ENCODE assay signal across 1 cellular context in the genomic region with DNA sequence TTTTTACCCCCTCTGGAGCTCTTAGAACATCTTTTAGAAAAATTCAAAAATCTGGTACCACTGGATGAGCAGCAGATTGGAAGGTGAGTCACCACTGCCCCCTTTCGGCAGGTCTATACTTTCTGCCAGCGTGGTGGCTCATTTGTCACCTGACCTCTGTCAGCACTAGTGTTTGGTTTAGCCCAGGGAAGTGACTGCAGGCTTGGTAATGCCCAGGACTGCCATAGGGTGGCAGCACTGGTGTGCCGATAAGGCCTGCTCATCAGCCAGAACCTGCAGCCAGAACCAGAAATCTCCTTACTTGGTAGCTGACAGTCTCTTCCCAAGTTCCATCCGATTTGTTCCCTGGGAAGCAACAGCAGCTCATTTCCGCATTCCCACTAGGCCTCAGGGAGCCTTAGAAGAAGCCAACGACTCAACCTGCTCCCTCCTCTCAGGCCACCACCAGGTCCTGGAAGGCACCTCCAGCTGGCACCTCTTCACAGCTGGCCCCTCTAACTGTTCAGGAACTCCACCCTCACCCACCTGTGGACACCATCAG.
TF ChIP-seq lines count a peak whose summit lies in the region.

No MANE protein-coding gene starts in this region.

TF ChIP-seq in HepG2, 621 proteins besides CTCF, POLR2A, EP300 and RAD21 (continued from another document and continues in another):
- TF ChIP-seq, protein P1, sequence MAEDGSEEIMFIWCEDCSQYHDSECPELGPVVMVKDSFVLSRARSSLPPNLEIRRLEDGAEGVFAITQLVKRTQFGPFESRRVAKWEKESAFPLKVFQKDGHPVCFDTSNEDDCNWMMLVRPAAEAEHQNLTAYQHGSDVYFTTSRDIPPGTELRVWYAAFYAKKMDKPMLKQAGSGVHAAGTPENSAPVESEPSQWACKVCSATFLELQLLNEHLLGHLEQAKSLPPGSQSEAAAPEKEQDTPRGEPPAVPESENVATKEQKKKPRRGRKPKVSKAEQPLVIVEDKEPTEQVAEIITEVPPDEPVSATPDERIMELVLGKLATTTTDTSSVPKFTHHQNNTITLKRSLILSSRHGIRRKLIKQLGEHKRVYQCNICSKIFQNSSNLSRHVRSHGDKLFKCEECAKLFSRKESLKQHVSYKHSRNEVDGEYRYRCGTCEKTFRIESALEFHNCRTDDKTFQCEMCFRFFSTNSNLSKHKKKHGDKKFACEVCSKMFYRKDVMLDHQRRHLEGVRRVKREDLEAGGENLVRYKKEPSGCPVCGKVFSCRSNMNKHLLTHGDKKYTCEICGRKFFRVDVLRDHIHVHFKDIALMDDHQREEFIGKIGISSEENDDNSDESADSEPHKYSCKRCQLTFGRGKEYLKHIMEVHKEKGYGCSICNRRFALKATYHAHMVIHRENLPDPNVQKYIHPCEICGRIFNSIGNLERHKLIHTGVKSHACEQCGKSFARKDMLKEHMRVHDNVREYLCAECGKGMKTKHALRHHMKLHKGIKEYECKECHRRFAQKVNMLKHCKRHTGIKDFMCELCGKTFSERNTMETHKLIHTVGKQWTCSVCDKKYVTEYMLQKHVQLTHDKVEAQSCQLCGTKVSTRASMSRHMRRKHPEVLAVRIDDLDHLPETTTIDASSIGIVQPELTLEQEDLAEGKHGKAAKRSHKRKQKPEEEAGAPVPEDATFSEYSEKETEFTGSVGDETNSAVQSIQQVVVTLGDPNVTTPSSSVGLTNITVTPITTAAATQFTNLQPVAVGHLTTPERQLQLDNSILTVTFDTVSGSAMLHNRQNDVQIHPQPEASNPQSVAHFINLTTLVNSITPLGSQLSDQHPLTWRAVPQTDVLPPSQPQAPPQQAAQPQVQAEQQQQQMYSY (CRISPR knock-in tag; IDR thresholded peaks at IDR 0.05) = no peak
- no peak for TF ChIP-seq ZMYM3 (CRISPR knock-in tag; IDR thresholded peaks at IDR 0.05)
- TF ChIP-seq ZNF792 (CRISPR knock-in tag; IDR thresholded peaks at IDR 0.05) = no peak
- no peak for TF ChIP-seq DMAP1 (CRISPR knock-in tag; IDR thresholded peaks at IDR 0.05)
- TF ChIP-seq ZNF317 (CRISPR knock-in tag; IDR thresholded peaks at IDR 0.05) = no peak
- TF ChIP-seq ZMYM4 (CRISPR knock-in tag; IDR thresholded peaks at IDR 0.05) = peak; percentile 79
- TF ChIP-seq ZNF678 (CRISPR knock-in tag; IDR thresholded peaks at IDR 0.05) = no peak
- TF ChIP-seq MXI1 (IDR thresholded peaks at IDR 0.05; ENCODE audit: borderline replicate concordance, low read depth, low read length) = no peak; the same call in 2 of the 3 replicates
- TF ChIP-seq POGZ (CRISPR knock-in tag; IDR thresholded peaks at IDR 0.05) = peak; percentile 67
- no peak for TF ChIP-seq POLR2AphosphoS2 (IDR thresholded peaks at IDR 0.05; ENCODE audit: low read depth, low read length)
- TF ChIP-seq RXRB (CRISPR knock-in tag; IDR thresholded peaks at IDR 0.05; ENCODE audit: borderline replicate concordance) = peak; percentile 51; the same call in 1 of the 2 replicates
- TF ChIP-seq ZMAT3 (CRISPR knock-in tag; conservative IDR thresholded peaks at IDR 0.05) = no peak
- TF ChIP-seq ATF7 (IDR thresholded peaks at IDR 0.05) = no peak
- 0 out of 2 replicates have a peak, but pooled peaks have one; percentile 27 for TF ChIP-seq ATF7 (CRISPR knock-in tag; IDR thresholded peaks at IDR 0.05)
- TF ChIP-seq, protein P2, sequence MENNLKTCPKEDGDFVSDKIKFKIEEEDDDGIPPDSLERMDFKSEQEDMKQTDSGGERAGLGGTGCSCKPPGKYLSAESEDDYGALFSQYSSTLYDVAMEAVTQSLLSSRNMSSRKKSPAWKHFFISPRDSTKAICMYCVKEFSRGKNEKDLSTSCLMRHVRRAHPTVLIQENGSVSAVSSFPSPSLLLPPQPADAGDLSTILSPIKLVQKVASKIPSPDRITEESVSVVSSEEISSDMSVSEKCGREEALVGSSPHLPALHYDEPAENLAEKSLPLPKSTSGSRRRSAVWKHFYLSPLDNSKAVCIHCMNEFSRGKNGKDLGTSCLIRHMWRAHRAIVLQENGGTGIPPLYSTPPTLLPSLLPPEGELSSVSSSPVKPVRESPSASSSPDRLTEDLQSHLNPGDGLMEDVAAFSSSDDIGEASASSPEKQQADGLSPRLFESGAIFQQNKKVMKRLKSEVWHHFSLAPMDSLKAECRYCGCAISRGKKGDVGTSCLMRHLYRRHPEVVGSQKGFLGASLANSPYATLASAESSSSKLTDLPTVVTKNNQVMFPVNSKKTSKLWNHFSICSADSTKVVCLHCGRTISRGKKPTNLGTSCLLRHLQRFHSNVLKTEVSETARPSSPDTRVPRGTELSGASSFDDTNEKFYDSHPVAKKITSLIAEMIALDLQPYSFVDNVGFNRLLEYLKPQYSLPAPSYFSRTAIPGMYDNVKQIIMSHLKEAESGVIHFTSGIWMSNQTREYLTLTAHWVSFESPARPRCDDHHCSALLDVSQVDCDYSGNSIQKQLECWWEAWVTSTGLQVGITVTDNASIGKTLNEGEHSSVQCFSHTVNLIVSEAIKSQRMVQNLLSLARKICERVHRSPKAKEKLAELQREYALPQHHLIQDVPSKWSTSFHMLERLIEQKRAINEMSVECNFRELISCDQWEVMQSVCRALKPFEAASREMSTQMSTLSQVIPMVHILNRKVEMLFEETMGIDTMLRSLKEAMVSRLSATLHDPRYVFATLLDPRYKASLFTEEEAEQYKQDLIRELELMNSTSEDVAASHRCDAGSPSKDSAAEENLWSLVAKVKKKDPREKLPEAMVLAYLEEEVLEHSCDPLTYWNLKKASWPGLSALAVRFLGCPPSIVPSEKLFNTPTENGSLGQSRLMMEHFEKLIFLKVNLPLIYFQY (CRISPR knock-in tag; IDR thresholded peaks at IDR 0.05; ENCODE audit: borderline replicate concordance) = no peak; the same call in 1 of the 2 replicates
- TF ChIP-seq ZNF780A (CRISPR knock-in tag; IDR thresholded peaks at IDR 0.05) = no peak
- 0 out of 2 replicates have a peak, but pooled peaks have one; percentile 55 for TF ChIP-seq KDM3A (CRISPR knock-in tag; IDR thresholded peaks at IDR 0.05; ENCODE audit: low read depth)
- TF ChIP-seq XBP1 (CRISPR knock-in tag; IDR thresholded peaks at IDR 0.05) = no peak
- no peak for TF ChIP-seq PTBP1 (IDR thresholded peaks at IDR 0.05; ENCODE audit: low read depth, low read length, poor library complexity, severe bottlenecking)
- TF ChIP-seq ZNF616 (CRISPR knock-in tag; IDR thresholded peaks at IDR 0.05; ENCODE audit: low read depth) = no peak
- TF ChIP-seq ZFYVE20 (CRISPR knock-in tag; IDR thresholded peaks at IDR 0.05; ENCODE audit: borderline replicate concordance, low read depth) = no peak
- TF ChIP-seq SRSF4 (IDR thresholded peaks at IDR 0.05; ENCODE audit: low read depth, low read length, poor library complexity, severe bottlenecking) = no peak
- TF ChIP-seq, protein P3, sequence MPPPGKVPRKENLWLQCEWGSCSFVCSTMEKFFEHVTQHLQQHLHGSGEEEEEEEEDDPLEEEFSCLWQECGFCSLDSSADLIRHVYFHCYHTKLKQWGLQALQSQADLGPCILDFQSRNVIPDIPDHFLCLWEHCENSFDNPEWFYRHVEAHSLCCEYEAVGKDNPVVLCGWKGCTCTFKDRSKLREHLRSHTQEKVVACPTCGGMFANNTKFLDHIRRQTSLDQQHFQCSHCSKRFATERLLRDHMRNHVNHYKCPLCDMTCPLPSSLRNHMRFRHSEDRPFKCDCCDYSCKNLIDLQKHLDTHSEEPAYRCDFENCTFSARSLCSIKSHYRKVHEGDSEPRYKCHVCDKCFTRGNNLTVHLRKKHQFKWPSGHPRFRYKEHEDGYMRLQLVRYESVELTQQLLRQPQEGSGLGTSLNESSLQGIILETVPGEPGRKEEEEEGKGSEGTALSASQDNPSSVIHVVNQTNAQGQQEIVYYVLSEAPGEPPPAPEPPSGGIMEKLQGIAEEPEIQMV (CRISPR knock-in tag; IDR thresholded peaks at IDR 0.05; ENCODE audit: low read depth) = no peak
- TF ChIP-seq ZNF7 (CRISPR knock-in tag; IDR thresholded peaks at IDR 0.05) = peak; percentile 100
- TF ChIP-seq CC2D1A (CRISPR knock-in tag; IDR thresholded peaks at IDR 0.05) = no peak
- TF ChIP-seq, protein P4, sequence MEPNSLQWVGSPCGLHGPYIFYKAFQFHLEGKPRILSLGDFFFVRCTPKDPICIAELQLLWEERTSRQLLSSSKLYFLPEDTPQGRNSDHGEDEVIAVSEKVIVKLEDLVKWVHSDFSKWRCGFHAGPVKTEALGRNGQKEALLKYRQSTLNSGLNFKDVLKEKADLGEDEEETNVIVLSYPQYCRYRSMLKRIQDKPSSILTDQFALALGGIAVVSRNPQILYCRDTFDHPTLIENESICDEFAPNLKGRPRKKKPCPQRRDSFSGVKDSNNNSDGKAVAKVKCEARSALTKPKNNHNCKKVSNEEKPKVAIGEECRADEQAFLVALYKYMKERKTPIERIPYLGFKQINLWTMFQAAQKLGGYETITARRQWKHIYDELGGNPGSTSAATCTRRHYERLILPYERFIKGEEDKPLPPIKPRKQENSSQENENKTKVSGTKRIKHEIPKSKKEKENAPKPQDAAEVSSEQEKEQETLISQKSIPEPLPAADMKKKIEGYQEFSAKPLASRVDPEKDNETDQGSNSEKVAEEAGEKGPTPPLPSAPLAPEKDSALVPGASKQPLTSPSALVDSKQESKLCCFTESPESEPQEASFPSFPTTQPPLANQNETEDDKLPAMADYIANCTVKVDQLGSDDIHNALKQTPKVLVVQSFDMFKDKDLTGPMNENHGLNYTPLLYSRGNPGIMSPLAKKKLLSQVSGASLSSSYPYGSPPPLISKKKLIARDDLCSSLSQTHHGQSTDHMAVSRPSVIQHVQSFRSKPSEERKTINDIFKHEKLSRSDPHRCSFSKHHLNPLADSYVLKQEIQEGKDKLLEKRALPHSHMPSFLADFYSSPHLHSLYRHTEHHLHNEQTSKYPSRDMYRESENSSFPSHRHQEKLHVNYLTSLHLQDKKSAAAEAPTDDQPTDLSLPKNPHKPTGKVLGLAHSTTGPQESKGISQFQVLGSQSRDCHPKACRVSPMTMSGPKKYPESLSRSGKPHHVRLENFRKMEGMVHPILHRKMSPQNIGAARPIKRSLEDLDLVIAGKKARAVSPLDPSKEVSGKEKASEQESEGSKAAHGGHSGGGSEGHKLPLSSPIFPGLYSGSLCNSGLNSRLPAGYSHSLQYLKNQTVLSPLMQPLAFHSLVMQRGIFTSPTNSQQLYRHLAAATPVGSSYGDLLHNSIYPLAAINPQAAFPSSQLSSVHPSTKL (CRISPR knock-in tag; IDR thresholded peaks at IDR 0.05) = peak; percentile 36; the same call in 1 of the 2 replicates
- no peak for TF ChIP-seq ATF7-NPFF (CRISPR knock-in tag; IDR thresholded peaks at IDR 0.05; ENCODE audit: low read depth)
- TF ChIP-seq ATF1 (CRISPR knock-in tag; IDR thresholded peaks at IDR 0.05) = no peak
- TF ChIP-seq ZNF878 (CRISPR knock-in tag; IDR thresholded peaks at IDR 0.05) = no peak
- TF ChIP-seq MEIS1 (CRISPR knock-in tag; IDR thresholded peaks at IDR 0.05; ENCODE audit: borderline replicate concordance) = peak; percentile 45; the same call in 1 of the 2 replicates
- no peak for TF ChIP-seq MAF1 (CRISPR knock-in tag; IDR thresholded peaks at IDR 0.05; ENCODE audit: borderline replicate concordance)
- TF ChIP-seq, protein P5, sequence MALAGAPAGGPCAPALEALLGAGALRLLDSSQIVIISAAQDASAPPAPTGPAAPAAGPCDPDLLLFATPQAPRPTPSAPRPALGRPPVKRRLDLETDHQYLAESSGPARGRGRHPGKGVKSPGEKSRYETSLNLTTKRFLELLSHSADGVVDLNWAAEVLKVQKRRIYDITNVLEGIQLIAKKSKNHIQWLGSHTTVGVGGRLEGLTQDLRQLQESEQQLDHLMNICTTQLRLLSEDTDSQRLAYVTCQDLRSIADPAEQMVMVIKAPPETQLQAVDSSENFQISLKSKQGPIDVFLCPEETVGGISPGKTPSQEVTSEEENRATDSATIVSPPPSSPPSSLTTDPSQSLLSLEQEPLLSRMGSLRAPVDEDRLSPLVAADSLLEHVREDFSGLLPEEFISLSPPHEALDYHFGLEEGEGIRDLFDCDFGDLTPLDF (CRISPR knock-in tag; IDR thresholded peaks at IDR 0.05) = no peak
- no peak for TF ChIP-seq ZNF747 (CRISPR knock-in tag; IDR thresholded peaks at IDR 0.05; ENCODE audit: borderline replicate concordance)
- no peak for TF ChIP-seq ZNF263 (CRISPR knock-in tag; IDR thresholded peaks at IDR 0.05)
- no peak for TF ChIP-seq PHF20 (CRISPR knock-in tag; IDR thresholded peaks at IDR 0.05)
- peak; percentile 28; the same call in 1 of the 2 replicates for TF ChIP-seq NCOA2 (CRISPR knock-in tag; IDR thresholded peaks at IDR 0.05)
- TF ChIP-seq ZNF367 (CRISPR knock-in tag; IDR thresholded peaks at IDR 0.05; ENCODE audit: borderline replicate concordance) = no peak
- TF ChIP-seq IKZF1 (IDR thresholded peaks at IDR 0.05) = no peak
- TF ChIP-seq, protein P6, sequence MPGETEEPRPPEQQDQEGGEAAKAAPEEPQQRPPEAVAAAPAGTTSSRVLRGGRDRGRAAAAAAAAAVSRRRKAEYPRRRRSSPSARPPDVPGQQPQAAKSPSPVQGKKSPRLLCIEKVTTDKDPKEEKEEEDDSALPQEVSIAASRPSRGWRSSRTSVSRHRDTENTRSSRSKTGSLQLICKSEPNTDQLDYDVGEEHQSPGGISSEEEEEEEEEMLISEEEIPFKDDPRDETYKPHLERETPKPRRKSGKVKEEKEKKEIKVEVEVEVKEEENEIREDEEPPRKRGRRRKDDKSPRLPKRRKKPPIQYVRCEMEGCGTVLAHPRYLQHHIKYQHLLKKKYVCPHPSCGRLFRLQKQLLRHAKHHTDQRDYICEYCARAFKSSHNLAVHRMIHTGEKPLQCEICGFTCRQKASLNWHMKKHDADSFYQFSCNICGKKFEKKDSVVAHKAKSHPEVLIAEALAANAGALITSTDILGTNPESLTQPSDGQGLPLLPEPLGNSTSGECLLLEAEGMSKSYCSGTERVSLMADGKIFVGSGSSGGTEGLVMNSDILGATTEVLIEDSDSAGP (CRISPR knock-in tag; IDR thresholded peaks at IDR 0.05; ENCODE audit: borderline replicate concordance) = 0 out of 2 replicates have a peak, but pooled peaks have one; percentile 30
- TF ChIP-seq ZNF234 (CRISPR knock-in tag; conservative IDR thresholded peaks at IDR 0.05) = no peak
- no peak for TF ChIP-seq FOXA1 (IDR thresholded peaks at IDR 0.05)
- no peak for TF ChIP-seq FOXA1 (CRISPR knock-in tag; IDR thresholded peaks at IDR 0.05)
- TF ChIP-seq DPF2 (CRISPR knock-in tag; IDR thresholded peaks at IDR 0.05; ENCODE audit: borderline replicate concordance, low read depth) = no peak
- TF ChIP-seq MLLT10 (CRISPR knock-in tag; IDR thresholded peaks at IDR 0.05) = no peak
- TF ChIP-seq FOXK2 (IDR thresholded peaks at IDR 0.05) = no peak
- TF ChIP-seq, protein P7, sequence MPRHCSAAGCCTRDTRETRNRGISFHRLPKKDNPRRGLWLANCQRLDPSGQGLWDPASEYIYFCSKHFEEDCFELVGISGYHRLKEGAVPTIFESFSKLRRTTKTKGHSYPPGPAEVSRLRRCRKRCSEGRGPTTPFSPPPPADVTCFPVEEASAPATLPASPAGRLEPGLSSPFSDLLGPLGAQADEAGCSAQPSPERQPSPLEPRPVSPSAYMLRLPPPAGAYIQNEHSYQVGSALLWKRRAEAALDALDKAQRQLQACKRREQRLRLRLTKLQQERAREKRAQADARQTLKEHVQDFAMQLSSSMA (CRISPR knock-in tag; IDR thresholded peaks at IDR 0.05) = no peak
- no peak for TF ChIP-seq MAFG (CRISPR knock-in tag; IDR thresholded peaks at IDR 0.05)
- no peak for TF ChIP-seq ZSCAN29 (CRISPR knock-in tag; conservative IDR thresholded peaks at IDR 0.05)
